ENCODE assay signal across 19 cellular contexts in genomic region chr2:196286821-196287220, GRCh38.
DNase-seq lines count a peak whose midpoint lies in the region; ATAC-seq, FAIRE-seq and TF ChIP-seq lines count a peak whose summit lies in the region.
"Had no signal": no experiment of that assay in that cellular context is flagged by ENCODE, and none has a peak within 500 bp of the region (broad histone marks: within the 10 kb centered on the region; RNA-seq: fewer than 3 reads in every experiment).

No MANE protein-coding gene starts in this region.

- peak overlapping the region; percentile 37; the same call in 1 of the 2 replicates for H3K27ac ChIP-seq in GM12878 (ENCODE audit: control insufficient read depth, insufficient read depth)
- H3K27ac ChIP-seq: epithelial cell of prostate, gastrocnemius medialis, tibial artery had no signal

- POLR2A ChIA-PET in GM12878 (lab: Charles Lee): no interaction called here

- no TSS peak for BruUV-seq in GM12878 (replicated peaks; lab: Mats Ljungman, UMichigan)

- in situ Hi-C loops in GM12878 (cut with MboI) (no loop called here), KBM-7 (cut with MboI; ENCODE audit: low pct_unique_long_range_greater_than_20kb, low sequenced_read_pairs) (no loop called here)

- DNase-seq in GM12878 (ENCODE audit: low read depth, low spot score) (no peak), NCI-H1105 (lab: John Stamatoyannopoulos, UW) (no peak), KBM-7 (no peak), NCI-H345 treated with DMSO at 0.1 percent for 48 hours (lab: John Stamatoyannopoulos, UW; ENCODE audit: unreplicated experiment) (no peak)
- DNase-seq: activated CD4-positive, alpha-beta T cell treated with anti-CD3 and anti-CD28 coated beads, Interleukin-2, amount 10 ng/mL, durations not matched to agents 7 days and 5 days; activated naive CD4-positive, alpha-beta T cell treated with anti-CD3 and anti-CD28 coated beads, Interleukin-2, amount 10 ng/mL, durations not matched to agents 7 days and 5 days; AML-193; Calu3; gastrocnemius medialis; H7; NCI-H226; NK-92 treated with Interleukin-12 subunit alpha and Interleukin-12 subunit beta, amount 100 ng/mL, for 24 hours; stimulated activated naive B cell treated with anti-CD40 and anti-IgM and Interleukin-4, amounts not matched to agents 10 μg/mL and 1 μg/mL and 100 μg/mL, for 72 hours; tibial artery had no signal

- peaks cover 0 to 18% of the 10 kb centered on the region in 2 experiments; a peak in 2 of 4 replicates for H3K36me3 ChIP-seq in GM12878 (ENCODE audit: control insufficient read depth in 2 of 2, insufficient read depth in 2 of 2, low read length in 1 of 2)
- H3K36me3 ChIP-seq: gastrocnemius medialis, tibial artery had no signal

- no peak for TF ChIP-seq RAD21 in GM12878 (IDR thresholded peaks at IDR 0.05; ENCODE audit: insufficient read depth, low read depth, low read length)

- RAD21 ChIA-PET in GM12878 (lab: Charles Lee; ENCODE audit: unreplicated experiment): interaction anchor here (2.4 kb wide), 2 partner anchors 11 to 167 kb away, joined by 8 read pairs; no protein-coding TSS in a partner anchor

- no peak overlapping the region for H3K4me3 ChIP-seq in GM12878
- H3K4me3 ChIP-seq: gastrocnemius medialis, tibial artery had no signal

- CTCF ChIA-PET in GM12878 (lab: Yijun Ruan, JAX): interaction anchor here (1.8 to 2.3 kb wide), 3 partner anchors 10 to 209 kb away, joined by 5 to 11 read pairs (median 7); no protein-coding TSS in a partner anchor

- no peak overlapping the region for H2AFZ ChIP-seq in GM12878 (ENCODE audit: control insufficient read depth, low read depth, low read length)

- no peak for TF ChIP-seq POLR2A in GM12878 (IDR thresholded peaks at IDR 0.05; ENCODE audit: low read depth, low read length)

- SMC1A ChIA-PET in GM12878 (lab: Charles Lee; ENCODE audit: uncharacterized antibody, unreplicated experiment): interaction anchor here (1.0 to 4.2 kb wide), 5 partner anchors 8 to 209 kb away, joined by 3 to 25 read pairs (median 5); no protein-coding TSS in a partner anchor

- H3K4me1 ChIP-seq in GM12878 (ENCODE audit: control insufficient read depth, insufficient read depth, low read length): peaks cover 28% of the 10 kb centered on the region

- H3K4me2 ChIP-seq in GM12878 (ENCODE audit: control insufficient read depth, insufficient read depth): peak overlapping the region; percentile 19; the same call in 1 of the 2 replicates

- intact Hi-C loops in GM12878 (cut with micrococcal nuclease; ENCODE audit: unreplicated experiment): no loop called here

- no peaks in the 10 kb centered on the region for H3K79me2 ChIP-seq in GM12878 (ENCODE audit: control insufficient read depth, insufficient read depth, low read length)

- TF ChIP-seq EP300 in GM12878 (IDR thresholded peaks at IDR 0.05; ENCODE audit: borderline replicate concordance in 1 of 2, control insufficient read depth in 1 of 2, low read depth in 2 of 2, low read length in 2 of 2): no peak

- no peak for FAIRE-seq in GM12878 (lab: Jason Lieb, UNC)

- ATAC-seq in GM18870 (IDR thresholded peaks at IDR 0.05; ENCODE audit: unreplicated experiment) (peak; percentile 38), GM21515 (IDR thresholded peaks at IDR 0.05; ENCODE audit: unreplicated experiment) (peak; percentile 51), HG03045 (IDR thresholded peaks at IDR 0.05; ENCODE audit: unreplicated experiment) (peak; percentile 47), GM12878 (peak; percentile 82)
- ATAC-seq: gastrocnemius medialis; left lobe of liver; stimulated activated naive B cell treated with anti-CD40 and anti-IgM and Interleukin-4, amounts not matched to agents 10 μg/mL and 1 μg/mL and 100 μg/mL, for 72 hours had no signal

- no peak overlapping the region for H3K9ac ChIP-seq in GM12878 (ENCODE audit: control insufficient read depth, insufficient read depth, low read length)

- no peaks in the 10 kb centered on the region for H4K20me1 ChIP-seq in GM12878 (ENCODE audit: control insufficient read depth, insufficient read depth)

- TF ChIP-seq CTCF in GM12878 (IDR thresholded peaks at IDR 0.05 in 2 of 3, conservative IDR thresholded peaks at IDR 0.05 in 1 of 3; ENCODE audit: control insufficient read depth in 2 of 3, extremely low read depth in 1 of 3, insufficient read depth in 1 of 3, low read depth in 3 of 3, low read length in 3 of 3): no peak

- no peaks in the 10 kb centered on the region; the same call in 2 of the 3 replicates for H3K9me3 ChIP-seq in GM12878 (replicated peaks; ENCODE audit: control insufficient read depth, insufficient read depth, low read length)
- H3K9me3 ChIP-seq: gastrocnemius medialis, tibial artery had no signal

- no peaks in the 10 kb centered on the region for H3K27me3 ChIP-seq in GM12878 (replicated peaks in 1 of 2; ENCODE audit: control insufficient read depth in 2 of 2, insufficient read depth in 2 of 2, low read length in 1 of 2)
- H3K27me3 ChIP-seq: gastrocnemius medialis, tibial artery had no signal

TF ChIP-seq in GM12878, 131 proteins besides CTCF, POLR2A, EP300 and RAD21 (continues in another document):
- no peak for TF ChIP-seq SIN3A (IDR thresholded peaks at IDR 0.05; ENCODE audit: low read depth, low read length)
- TF ChIP-seq CEBPB (IDR thresholded peaks at IDR 0.05; ENCODE audit: borderline replicate concordance in 1 of 2, low read depth in 2 of 2, low read length in 2 of 2): no peak
- TF ChIP-seq MTA2 (IDR thresholded peaks at IDR 0.05; ENCODE audit: low read depth): peak; percentile 64
- TF ChIP-seq ZNF687 (IDR thresholded peaks at IDR 0.05): peak; percentile 26; the same call in 1 of the 2 replicates
- no peak for TF ChIP-seq POLR2AphosphoS2 (IDR thresholded peaks at IDR 0.05; ENCODE audit: low read depth, low read length)
- no peak for TF ChIP-seq TCF7 (IDR thresholded peaks at IDR 0.05; ENCODE audit: borderline replicate concordance)
- no peak for TF ChIP-seq FOXM1 (IDR thresholded peaks at IDR 0.05; ENCODE audit: low read depth, low read length)
- no peak for TF ChIP-seq SUPT20H (IDR thresholded peaks at IDR 0.05; ENCODE audit: borderline replicate concordance, control insufficient read depth, low read depth, low read length)
- peak; percentile 14; the same call in 1 of the 2 replicates for TF ChIP-seq RUNX3 (IDR thresholded peaks at IDR 0.05; ENCODE audit: low read length)
- TF ChIP-seq KDM1A (IDR thresholded peaks at IDR 0.05; ENCODE audit: borderline replicate concordance): no peak
- no peak for TF ChIP-seq ZNF217 (IDR thresholded peaks at IDR 0.05)
- TF ChIP-seq ZBTB4 (CRISPR knock-in tag; IDR thresholded peaks at IDR 0.05): no peak
